In genomic region chr2:10144771-10145518, GRCh38 we compare ENCODE assay signal across 21 cellular contexts. TPM values are rescaled to one million over a fixed set of nuclear protein-coding genes. Genes with fewer than 3 reads are reported as not detected.
DNase-seq lines count a peak whose midpoint lies in the region; ATAC-seq and TF ChIP-seq lines count a peak whose summit lies in the region.
"Had no signal": no experiment of that assay in that cellular context is flagged by ENCODE, and none has a peak within 500 bp of the region (broad histone marks: within the 10 kb centered on the region; RNA-seq: fewer than 3 reads in every experiment).

No MANE protein-coding gene starts in this region.

- H3K27ac ChIP-seq in heart right ventricle (peak overlapping the region in 2 of 10 donors; percentile 35 to 60), stomach (peak overlapping the region in 4 of 5 donors; percentile 20 to 50 (median 38))
- no peak overlapping the region for H3K27ac ChIP-seq in CD8-positive, alpha-beta memory T cell (ENCODE audit: low read depth, low read length)
- H3K27ac ChIP-seq: thyroid gland, VCaP had no signal

- H3K4me1 Mint-ChIP-seq in T-helper 1 cell treated with Interleukin-12 subunit alpha and Interleukin-12 subunit beta and Interleukin-4 antibody, amounts not matched to agents 30 μg/mL and 1 μg/mL, for 36 hours (ENCODE audit: low read depth): peaks cover 33% of the 10 kb centered on the region
- peaks cover 43% of the 10 kb centered on the region for H3K4me1 Mint-ChIP-seq in activated T-helper 1 cell treated with anti-CD3 and anti-CD28 coated beads, Interleukin-12 subunit alpha, Interleukin-12 subunit beta, Interleukin-2, Interleukin-4 antibody, amounts not matched to agents 30 ng/mL and 10 ng/mL and 1 ng/mL, durations not matched to agents 14 hours and 24 hours and 36 hours (ENCODE audit: low read depth)
- H3K4me1 Mint-ChIP-seq in CD8-positive, alpha-beta memory T cell: peaks cover 11 to 35% (median 28%) of the 10 kb centered on the region in 3 donors

- intact Hi-C loops in activated T-helper 1 cell treated with anti-CD3 and anti-CD28 coated beads, Interleukin-12 subunit alpha, Interleukin-12 subunit beta, Interleukin-2, Interleukin-4 antibody, amounts not matched to agents 30 ng/mL and 10 ng/mL and 1 ng/mL, durations not matched to agents 14 hours and 24 hours and 36 hours (cut with micrococcal nuclease): loop anchor here (5.0 kb wide), 1 partner anchor 287 kb away; no protein-coding TSS in a partner anchor
- intact Hi-C loops in heart right ventricle (cut with DNase I): loop anchor here in 8 of 10 donors (5.0 to 10.0 kb wide), 6 partner anchors 157 to 292 kb away; partner anchors contain the start of gene HPCAL1 (in 3 of the 8)
- intact Hi-C loops in stomach (cut with DNase I; ENCODE audit: low total_unique reads): loop anchor here (10.0 kb wide), 1 partner anchor 280 kb away; no protein-coding TSS in a partner anchor

- H3K4me3 ChIP-seq in heart right ventricle: no peak overlapping the region
- H3K4me3 ChIP-seq in stomach: no peak overlapping the region
- no peak overlapping the region for H3K4me3 ChIP-seq in CD8-positive, alpha-beta memory T cell (ENCODE audit: low read length)
- H3K4me3 ChIP-seq: GM12878, mucosa of descending colon, thyroid gland had no signal

- H3K4me1 ChIP-seq in heart right ventricle: peaks cover 0 to 17% (median 9%) of the 10 kb centered on the region in 9 donors
- H3K4me1 ChIP-seq in stomach: peaks cover 0 to 10% (median 5%) of the 10 kb centered on the region in 4 donors
- H3K4me1 ChIP-seq in CD8-positive, alpha-beta memory T cell (ENCODE audit: insufficient read depth, low read length): peaks cover 13% of the 10 kb centered on the region
- H3K4me1 ChIP-seq: thyroid gland had no signal

- no peak for TF ChIP-seq POLR2A in stomach (IDR thresholded peaks at IDR 0.05)

- POLR2A ChIA-PET in CD8-positive, alpha-beta memory T cell (lab: Charles Lee): no interaction called here

- peak overlapping the region; percentile 50 for H3K27ac Mint-ChIP-seq in T-helper 1 cell treated with Interleukin-12 subunit alpha and Interleukin-12 subunit beta and Interleukin-4 antibody, amounts not matched to agents 30 μg/mL and 1 μg/mL, for 36 hours
- peak overlapping the region; percentile 29 for H3K27ac Mint-ChIP-seq in activated T-helper 1 cell treated with anti-CD3 and anti-CD28 coated beads, Interleukin-12 subunit alpha, Interleukin-12 subunit beta, Interleukin-2, Interleukin-4 antibody, amounts not matched to agents 30 ng/mL and 10 ng/mL and 1 ng/mL, durations not matched to agents 14 hours and 24 hours and 36 hours
- H3K27ac Mint-ChIP-seq in CD8-positive, alpha-beta memory T cell: peak overlapping the region in 2 of 8 donors; percentile 66 to 91
- H3K27ac Mint-ChIP-seq: activated CD4-positive, alpha-beta memory T cell treated with anti-CD3 and anti-CD28 coated beads for 36 hours had no signal

- no peak for TF ChIP-seq CTCF in heart right ventricle (IDR thresholded peaks at IDR 0.05)
- TF ChIP-seq CTCF in stomach (IDR thresholded peaks at IDR 0.05): no peak

- no peak for TF ChIP-seq EP300 in stomach (IDR thresholded peaks at IDR 0.05)

- H3K9me3 Mint-ChIP-seq in T-helper 1 cell treated with Interleukin-12 subunit alpha and Interleukin-12 subunit beta and Interleukin-4 antibody, amounts not matched to agents 30 μg/mL and 1 μg/mL, for 36 hours: no peaks in the 10 kb centered on the region
- no peaks in the 10 kb centered on the region for H3K9me3 Mint-ChIP-seq in activated T-helper 1 cell treated with anti-CD3 and anti-CD28 coated beads, Interleukin-12 subunit alpha, Interleukin-12 subunit beta, Interleukin-2, Interleukin-4 antibody, amounts not matched to agents 30 ng/mL and 10 ng/mL and 1 ng/mL, durations not matched to agents 14 hours and 24 hours and 36 hours
- no peaks in the 10 kb centered on the region for H3K9me3 Mint-ChIP-seq in CD8-positive, alpha-beta memory T cell
- H3K9me3 Mint-ChIP-seq: activated CD4-positive, alpha-beta memory T cell treated with anti-CD3 and anti-CD28 coated beads for 36 hours; activated T-cell treated with anti-CD3 and anti-CD28 coated beads, Interleukin-2, amount 50 U/mL, for 4 hours had no signal

- no peak overlapping the region for H3K4me3 Mint-ChIP-seq in T-helper 1 cell treated with Interleukin-12 subunit alpha and Interleukin-12 subunit beta and Interleukin-4 antibody, amounts not matched to agents 30 μg/mL and 1 μg/mL, for 36 hours
- no peak overlapping the region for H3K4me3 Mint-ChIP-seq in activated T-helper 1 cell treated with anti-CD3 and anti-CD28 coated beads, Interleukin-12 subunit alpha, Interleukin-12 subunit beta, Interleukin-2, Interleukin-4 antibody, amounts not matched to agents 30 ng/mL and 10 ng/mL and 1 ng/mL, durations not matched to agents 14 hours and 24 hours and 36 hours
- no peak overlapping the region for H3K4me3 Mint-ChIP-seq in CD8-positive, alpha-beta memory T cell
- H3K4me3 Mint-ChIP-seq: activated CD4-positive, alpha-beta memory T cell treated with anti-CD3 and anti-CD28 coated beads for 36 hours; activated T-cell treated with anti-CD3 and anti-CD28 coated beads, Interleukin-2, amount 50 U/mL, for 4 hours had no signal

- peak in 5 of 8 donors; percentile 11 to 44 (median 29) for ATAC-seq in heart right ventricle
- ATAC-seq in HG02642 (IDR thresholded peaks at IDR 0.05; ENCODE audit: poor library complexity, unreplicated experiment): no peak
- ATAC-seq: activated T-cell treated with anti-CD3 and anti-CD28 coated beads, Interleukin-2, amount 50 U/mL, for 4 hours; GM12878 had no signal

- CTCF ChIA-PET in CD8-positive, alpha-beta memory T cell (lab: Charles Lee): interaction anchor here (0.7 to 1.1 kb wide), 2 partner anchors 10 to 21 kb away, joined by 3 read pairs; no protein-coding TSS in a partner anchor

- H3K27me3 ChIP-seq in heart right ventricle (no peaks in the 10 kb centered on the region), stomach (no peaks in the 10 kb centered on the region)
- no peaks in the 10 kb centered on the region for H3K27me3 ChIP-seq in CD8-positive, alpha-beta memory T cell (ENCODE audit: insufficient read depth, low read length, poor library complexity, severe bottlenecking)
- H3K27me3 ChIP-seq: thyroid gland had no signal

- no peaks in the 10 kb centered on the region for H3K9me3 ChIP-seq in heart right ventricle
- H3K9me3 ChIP-seq in stomach: no peaks in the 10 kb centered on the region
- no peaks in the 10 kb centered on the region for H3K9me3 ChIP-seq in CD8-positive, alpha-beta memory T cell (ENCODE audit: low read length)
- H3K9me3 ChIP-seq: mucosa of descending colon, thyroid gland had no signal

- H3K36me3 ChIP-seq in heart right ventricle (no peaks in the 10 kb centered on the region), stomach (no peaks in the 10 kb centered on the region)
- no peaks in the 10 kb centered on the region for H3K36me3 ChIP-seq in CD8-positive, alpha-beta memory T cell (ENCODE audit: insufficient read depth, low read length)
- H3K36me3 ChIP-seq: thyroid gland had no signal

- DNase-seq in T-helper 1 cell (no peak), heart right ventricle (no peak), stomach (no peak), dedifferentiated amniotic fluid mesenchymal stem cell (ENCODE audit: extremely low spot score) (no peak)
- no peak for DNase-seq in activated T-helper 1 cell treated with anti-CD3 and anti-CD28 coated beads, Interleukin-12 subunit alpha, Interleukin-12 subunit beta, Interleukin-2, Interleukin-4 antibody, amounts not matched to agents 30 ng/mL and 10 ng/mL and 1 ng/mL, durations not matched to agents 14 hours and 24 hours and 36 hours (ENCODE audit: low spot score)
- no peak for DNase-seq in CD8-positive, alpha-beta memory T cell
- DNase-seq: 8988T; activated CD4-positive, alpha-beta memory T cell treated with anti-CD3 and anti-CD28 coated beads for 36 hours; activated T-cell treated with anti-CD3 and anti-CD28 coated beads, Interleukin-2, amount 50 U/mL, for 4 hours; central memory CD4-positive, alpha-beta T cell; DMS153; effector CD4-positive, alpha-beta T cell; NCI-H2107; NCI-H510A; stimulated activated CD4-positive, alpha-beta T cell treated with anti-CD3 and anti-CD28 coated beads, Interleukin-15, amount 100 ng/mL, for 24 hours; thyroid gland had no signal

- H3K27me3 Mint-ChIP-seq in T-helper 1 cell treated with Interleukin-12 subunit alpha and Interleukin-12 subunit beta and Interleukin-4 antibody, amounts not matched to agents 30 μg/mL and 1 μg/mL, for 36 hours (ENCODE audit: low read depth): no peaks in the 10 kb centered on the region
- no peaks in the 10 kb centered on the region for H3K27me3 Mint-ChIP-seq in activated T-helper 1 cell treated with anti-CD3 and anti-CD28 coated beads, Interleukin-12 subunit alpha, Interleukin-12 subunit beta, Interleukin-2, Interleukin-4 antibody, amounts not matched to agents 30 ng/mL and 10 ng/mL and 1 ng/mL, durations not matched to agents 14 hours and 24 hours and 36 hours (ENCODE audit: insufficient read depth)
- no peaks in the 10 kb centered on the region for H3K27me3 Mint-ChIP-seq in CD8-positive, alpha-beta memory T cell
- H3K27me3 Mint-ChIP-seq: activated CD4-positive, alpha-beta memory T cell treated with anti-CD3 and anti-CD28 coated beads for 36 hours had no signal

- peaks cover 30% of the 10 kb centered on the region for H3K36me3 Mint-ChIP-seq in T-helper 1 cell treated with Interleukin-12 subunit alpha and Interleukin-12 subunit beta and Interleukin-4 antibody, amounts not matched to agents 30 μg/mL and 1 μg/mL, for 36 hours (ENCODE audit: low read depth)
- H3K36me3 Mint-ChIP-seq in activated T-helper 1 cell treated with anti-CD3 and anti-CD28 coated beads, Interleukin-12 subunit alpha, Interleukin-12 subunit beta, Interleukin-2, Interleukin-4 antibody, amounts not matched to agents 30 ng/mL and 10 ng/mL and 1 ng/mL, durations not matched to agents 14 hours and 24 hours and 36 hours (ENCODE audit: low read depth): peaks cover 34% of the 10 kb centered on the region
- no peaks in the 10 kb centered on the region for H3K36me3 Mint-ChIP-seq in CD8-positive, alpha-beta memory T cell

- WGBS in heart right ventricle, 2 donors: 75 to 79% methylated on average over 16 of the region's 16 CpGs
- 70 to 85% (median 80%) methylated on average over 16 of the region's 16 CpGs for WGBS in stomach, 5 donors

RNA-seq across cellular contexts. Expression of gene RRM2, which starts 22.4 kb away (rescaled TPM):
- total RNA-seq in activated T-helper 1 cell treated with anti-CD3 and anti-CD28 coated beads, Interleukin-12 subunit alpha, Interleukin-12 subunit beta, Interleukin-2, Interleukin-4 antibody, amounts not matched to agents 30 ng/mL and 10 ng/mL and 1 ng/mL, durations not matched to agents 14 hours and 24 hours and 36 hours: 328 and 351 TPM in 2 replicates
- total RNA-seq in heart right ventricle (10 to 100 TPM in 1 of 10 donors, 1 to 10 TPM in 5, under 1 TPM in 4; 0.08 to 18.7 (median 1.3) TPM), stomach (10 to 100 TPM in 3 of 5 donors, 1 to 10 TPM in 2; 1.2 to 30.3 (median 13.6) TPM)
- polyA plus RNA-seq in heart right ventricle (under 1 TPM; 0.22 to 0.28 TPM), stomach (10 to 100 TPM in 2 of 3 donors, 1 to 10 TPM in 1; 6.1 to 14.9 (median 12.0) TPM)
- 100 to 1,000 TPM; 425 to 427 TPM for total RNA-seq in CD8-positive, alpha-beta memory T cell
- 1.4 TPM for polyA plus RNA-seq in CD8-positive, alpha-beta memory T cell

Comparison
In these comparisons a context has a peak if more than half of its experiments do, and no peak if none do; other contexts are left out.
1. RNA of gene RRM2, which starts 22.4 kb away (total RNA-seq): 425 to 427 TPM in CD8-positive, alpha-beta memory T cell and 328 to 351 TPM in activated T-helper 1 cell treated with anti-CD3 and anti-CD28 coated beads, Interleukin-12 subunit alpha, Interleukin-12 subunit beta, Interleukin-2, Interleukin-4 antibody, amounts not matched to agents 30 ng/mL and 10 ng/mL and 1 ng/mL, durations not matched to agents 14 hours and 24 hours and 36 hours; 1.2 to 30.3 TPM in stomach and 0.08 to 18.7 TPM in heart right ventricle; every median in the first group is over 10 times any median in the second.